In genomic region chr18:74179623-74180199, GRCh38 we compare ENCODE assay signal across 31 cellular contexts. TPM values are rescaled to one million over a fixed set of nuclear protein-coding genes. Genes with fewer than 3 reads are reported as not detected.
"Had no signal": no experiment of that assay in that cellular context is flagged by ENCODE, and none has a peak within 500 bp of the region (broad histone marks: within the 10 kb centered on the region; RNA-seq: fewer than 3 reads in every experiment).

No MANE protein-coding gene starts in this region.

- H3K9me3 Mint-ChIP-seq: activated CD4-positive, alpha-beta memory T cell treated with anti-CD3 and anti-CD28 coated beads for 36 hours; activated CD4-positive, alpha-beta T cell treated with anti-CD3 and anti-CD28 coated beads, Interleukin-2, amount 10 ng/mL, durations not matched to agents 24 days and 14 days; activated naive CD4-positive, alpha-beta T cell treated with anti-CD3 and anti-CD28 coated beads, Interleukin-2, amount 10 ng/mL, durations not matched to agents 7 days and 5 days; activated naive CD4-positive, alpha-beta T cell treated with anti-CD3 and anti-CD28 coated beads, Interleukin-2, amount 50 U/mL, for 72 hours; activated T-cell treated with anti-CD3 and anti-CD28 coated beads, Interleukin-2, amount 50 U/mL, for 24 hours; activated T-cell treated with anti-CD3 and anti-CD28 coated beads, Interleukin-2, amount 50 U/mL, for 72 hours; effector memory CD8-positive, alpha-beta T cell had no signal

- H3K27ac Mint-ChIP-seq: activated CD4-positive, alpha-beta memory T cell treated with anti-CD3 and anti-CD28 coated beads for 36 hours; activated CD4-positive, alpha-beta T cell treated with anti-CD3 and anti-CD28 coated beads for 36 hours; activated CD4-positive, alpha-beta T cell treated with anti-CD3 and anti-CD28 coated beads, Interleukin-2, amount 10 ng/mL, durations not matched to agents 24 days and 14 days; activated CD8-positive, alpha-beta memory T cell treated with anti-CD3 and anti-CD28 coated beads, Interleukin-2, amount 10 ng/mL, durations not matched to agents 7 days and 5 days; activated CD8-positive, alpha-beta T cell treated with anti-CD3 and anti-CD28 coated beads, Interleukin-2, amount 10 ng/mL, durations not matched to agents 7 days and 5 days; activated naive CD4-positive, alpha-beta T cell treated with anti-CD3 and anti-CD28 coated beads, Interleukin-2, amount 10 ng/mL, durations not matched to agents 7 days and 5 days; activated naive CD4-positive, alpha-beta T cell treated with anti-CD3 and anti-CD28 coated beads, Interleukin-2, amount 50 U/mL, for 72 hours; activated T-cell treated with anti-CD3 and anti-CD28 coated beads, Interleukin-2, amount 50 U/mL, for 24 hours; activated T-cell treated with anti-CD3 and anti-CD28 coated beads, Interleukin-2, amount 50 U/mL, for 72 hours; effector memory CD8-positive, alpha-beta T cell had no signal

- ATAC-seq: activated CD4-positive, alpha-beta T cell treated with anti-CD3 and anti-CD28 coated beads for 36 hours; activated CD8-positive, alpha-beta memory T cell treated with anti-CD3 and anti-CD28 coated beads, Interleukin-2, amount 10 ng/mL, durations not matched to agents 7 days and 5 days; activated CD8-positive, alpha-beta T cell treated with anti-CD3 and anti-CD28 coated beads, Interleukin-2, amount 10 ng/mL, durations not matched to agents 7 days and 5 days; activated naive CD4-positive, alpha-beta T cell treated with anti-CD3 and anti-CD28 coated beads, Interleukin-2, amount 50 U/mL, for 72 hours; activated T-cell treated with anti-CD3 and anti-CD28 coated beads, Interleukin-2, amount 50 U/mL, for 72 hours; effector memory CD8-positive, alpha-beta T cell had no signal

- H3K36me3 Mint-ChIP-seq: activated CD4-positive, alpha-beta memory T cell treated with anti-CD3 and anti-CD28 coated beads for 36 hours; activated CD8-positive, alpha-beta memory T cell treated with anti-CD3 and anti-CD28 coated beads, Interleukin-2, amount 10 ng/mL, durations not matched to agents 7 days and 5 days; activated naive CD4-positive, alpha-beta T cell treated with anti-CD3 and anti-CD28 coated beads, Interleukin-2, amount 10 ng/mL, durations not matched to agents 7 days and 5 days; activated naive CD4-positive, alpha-beta T cell treated with anti-CD3 and anti-CD28 coated beads, Interleukin-2, amount 50 U/mL, for 72 hours had no signal

- H3K4me3 ChIP-seq: esophagus muscularis mucosa had no signal

- H3K4me1 ChIP-seq: esophagus muscularis mucosa had no signal

- H3K9me3 ChIP-seq: esophagus muscularis mucosa had no signal

- H3K4me3 Mint-ChIP-seq: activated CD4-positive, alpha-beta memory T cell treated with anti-CD3 and anti-CD28 coated beads for 36 hours; activated CD4-positive, alpha-beta T cell treated with anti-CD3 and anti-CD28 coated beads for 36 hours; activated CD4-positive, alpha-beta T cell treated with anti-CD3 and anti-CD28 coated beads, Interleukin-2, amount 10 ng/mL, durations not matched to agents 24 days and 14 days; activated CD8-positive, alpha-beta memory T cell treated with anti-CD3 and anti-CD28 coated beads, Interleukin-2, amount 10 ng/mL, durations not matched to agents 7 days and 5 days; activated CD8-positive, alpha-beta T cell treated with anti-CD3 and anti-CD28 coated beads, Interleukin-2, amount 10 ng/mL, durations not matched to agents 7 days and 5 days; activated naive CD4-positive, alpha-beta T cell treated with anti-CD3 and anti-CD28 coated beads, Interleukin-2, amount 10 ng/mL, durations not matched to agents 7 days and 5 days; activated T-cell treated with anti-CD3 and anti-CD28 coated beads, Interleukin-2, amount 50 U/mL, for 24 hours; activated T-cell treated with anti-CD3 and anti-CD28 coated beads, Interleukin-2, amount 50 U/mL, for 72 hours; effector memory CD8-positive, alpha-beta T cell had no signal

- H3K27ac ChIP-seq: brain microvascular endothelial cell, esophagus muscularis mucosa had no signal

- H3K36me3 ChIP-seq: brain microvascular endothelial cell, esophagus muscularis mucosa had no signal

- DNase-seq: activated CD4-positive, alpha-beta memory T cell treated with anti-CD3 and anti-CD28 coated beads for 36 hours; activated CD4-positive, alpha-beta T cell treated with anti-CD3 and anti-CD28 coated beads for 36 hours; activated CD4-positive, alpha-beta T cell treated with anti-CD3 and anti-CD28 coated beads, Interleukin-2, amount 10 ng/mL, durations not matched to agents 24 days and 14 days; activated CD4-positive, CD25-positive, alpha-beta regulatory T cell; activated CD4-positive, CD25-positive, alpha-beta regulatory T cell treated with anti-CD3 and anti-CD28 coated beads, Interleukin-2, amount 50 U/mL, for 72 hours; activated CD8-positive, alpha-beta memory T cell treated with anti-CD3 and anti-CD28 coated beads, Interleukin-2, amount 10 ng/mL, durations not matched to agents 7 days and 5 days; activated CD8-positive, alpha-beta memory T cell treated with anti-CD3 and anti-CD28 coated beads, Interleukin-2, amount 50 U/mL, for 4 hours; activated CD8-positive, alpha-beta T cell treated with anti-CD3 and anti-CD28 coated beads, Interleukin-2, amount 10 ng/mL, durations not matched to agents 7 days and 5 days; activated gamma-delta T cell; activated naive CD4-positive, alpha-beta T cell; activated naive CD4-positive, alpha-beta T cell treated with anti-CD3 and anti-CD28 coated beads, Interleukin-2, amount 10 ng/mL, durations not matched to agents 7 days and 5 days; activated T-cell treated with anti-CD3 and anti-CD28 coated beads for 4 hours; activated T-cell treated with anti-CD3 and anti-CD28 coated beads, Interleukin-2, amount 50 U/mL, for 24 hours; activated T-cell treated with anti-CD3 and anti-CD28 coated beads, Interleukin-2, amount 50 U/mL, for 72 hours; amniotic stem cell; anterior cingulate cortex; brain microvascular endothelial cell; caudate nucleus; cortex of kidney; dermis blood vessel endothelial cell; effector CD4-positive, alpha-beta T cell; effector memory CD8-positive, alpha-beta T cell; erythroblast; foreskin melanocyte; T-helper 2 cell had no signal

- FAIRE-seq: astrocyte, bronchial epithelial cell, colon, TTC549 had no signal

- H3K4me1 Mint-ChIP-seq: activated CD4-positive, alpha-beta T cell treated with anti-CD3 and anti-CD28 coated beads for 36 hours; activated CD4-positive, alpha-beta T cell treated with anti-CD3 and anti-CD28 coated beads, Interleukin-2, amount 10 ng/mL, durations not matched to agents 24 days and 14 days; activated CD8-positive, alpha-beta memory T cell treated with anti-CD3 and anti-CD28 coated beads, Interleukin-2, amount 10 ng/mL, durations not matched to agents 7 days and 5 days; activated naive CD4-positive, alpha-beta T cell treated with anti-CD3 and anti-CD28 coated beads, Interleukin-2, amount 10 ng/mL, durations not matched to agents 7 days and 5 days had no signal

- H3K27me3 ChIP-seq: brain microvascular endothelial cell had no signal

RNA-seq across cellular contexts. Expression of gene FBXO15, which starts 32.1 kb away (rescaled TPM):
- total RNA-seq: bronchial epithelial cell had no signal
